In genomic region chr12:110230655-110231054, GRCh38 we compare ENCODE assay signal across 25 cellular contexts.
"Had no signal": no experiment of that assay in that cellular context is flagged by ENCODE, and none has a peak within 500 bp of the region (broad histone marks: within the 10 kb centered on the region; RNA-seq: fewer than 3 reads in every experiment).

No MANE protein-coding gene starts in this region.

- H3K9me3 ChIP-seq: sigmoid colon, thyroid gland, upper lobe of right lung had no signal

- H3K9ac ChIP-seq: neural progenitor cell had no signal

- FAIRE-seq: small intestine had no signal

- H3K27ac ChIP-seq: neural progenitor cell, sigmoid colon, upper lobe of right lung had no signal

- H3K4me2 ChIP-seq: neural progenitor cell had no signal

- ATAC-seq: activated CD4-positive, alpha-beta T cell treated with anti-CD3 and anti-CD28 coated beads for 36 hours; activated CD8-positive, alpha-beta memory T cell treated with anti-CD3 and anti-CD28 coated beads, Interleukin-2, amount 10 ng/mL, durations not matched to agents 7 days and 5 days; activated CD8-positive, alpha-beta T cell treated with anti-CD3 and anti-CD28 coated beads, Interleukin-2, amount 10 ng/mL, durations not matched to agents 7 days and 5 days; activated naive CD8-positive, alpha-beta T cell treated with anti-CD3 and anti-CD28 coated beads, Interleukin-2, amount 50 U/mL, for 24 hours; esophagus mucosa; natural killer cell; stimulated activated effector memory CD8-positive, alpha-beta T cell treated with anti-CD3 and anti-CD28 coated beads, Interleukin-12 subunit alpha, Interleukin-12 subunit beta, amount 100 ng/mL, for 72 hours; upper lobe of right lung had no signal

- H3K4me3 ChIP-seq: lung, neural progenitor cell, sigmoid colon, thyroid gland, upper lobe of right lung had no signal

- H2AFZ ChIP-seq: neural progenitor cell had no signal

- H3K36me3 ChIP-seq: neural progenitor cell, sigmoid colon, thyroid gland, upper lobe of right lung had no signal

- H3K27me3 ChIP-seq: neural progenitor cell, sigmoid colon, thyroid gland, upper lobe of right lung had no signal

- DNase-seq: activated CD4-positive, alpha-beta T cell treated with anti-CD3 and anti-CD28 coated beads for 36 hours; activated CD4-positive, CD25-positive, alpha-beta regulatory T cell; activated CD8-positive, alpha-beta memory T cell treated with anti-CD3 and anti-CD28 coated beads, Interleukin-2, amount 10 ng/mL, durations not matched to agents 7 days and 5 days; activated CD8-positive, alpha-beta T cell treated with anti-CD3 and anti-CD28 coated beads, Interleukin-2, amount 10 ng/mL, durations not matched to agents 7 days and 5 days; activated naive CD8-positive, alpha-beta T cell treated with anti-CD3 and anti-CD28 coated beads, Interleukin-2, amount 50 U/mL, for 24 hours; activated T-cell treated with anti-CD3 and anti-CD28 coated beads, Interleukin-2, amount 50 U/mL, for 48 hours; amygdala; central memory CD4-positive, alpha-beta T cell; endodermal cell; foreskin fibroblast; hippocampal formation; immature natural killer cell; mesendoderm; natural killer cell; occipital lobe; sigmoid colon; small intestine; stimulated activated CD4-positive, alpha-beta T cell treated with anti-CD3 and anti-CD28 coated beads, Interleukin-4, amount 100 ng/mL, for 24 hours; T-helper 1 cell; thyroid gland; upper lobe of right lung had no signal
